Comparison of ENCODE assay signal across 20 cellular contexts in the genomic region with DNA sequence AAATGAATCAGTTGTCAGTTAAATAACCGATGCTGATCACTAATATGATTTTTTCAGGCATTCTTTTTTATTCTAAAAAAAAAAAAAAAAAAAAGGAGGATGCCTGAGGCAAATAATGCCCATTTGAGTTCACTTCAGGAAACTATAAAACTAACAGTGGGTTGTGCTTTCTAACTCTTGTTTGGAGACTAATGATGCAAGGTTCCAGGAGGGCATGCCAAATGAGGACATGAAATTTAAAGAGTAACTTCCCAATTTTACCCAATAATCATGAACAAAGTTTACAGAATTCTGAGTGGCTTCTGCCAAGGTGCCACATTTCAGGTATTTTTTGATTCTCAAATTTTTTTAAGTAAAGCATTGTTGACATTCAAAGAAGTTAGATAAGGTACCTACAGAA. TPM values are rescaled to one million over a fixed set of nuclear protein-coding genes. Genes with fewer than 3 reads are reported as not detected.
DNase-seq lines count a peak whose midpoint lies in the region; ATAC-seq and TF ChIP-seq lines count a peak whose summit lies in the region.
"Had no signal": no experiment of that assay in that cellular context is flagged by ENCODE, and none has a peak within 500 bp of the region (broad histone marks: within the 10 kb centered on the region; RNA-seq: fewer than 3 reads in every experiment).

No MANE protein-coding gene starts in this region.

- no peak overlapping the region for H3K4me3 ChIP-seq in mammary epithelial cell (replicated peaks in 1 of 3; ENCODE audit: insufficient read depth in 1 of 3, low read depth in 2 of 3, low read length in 3 of 3)
- H3K4me3 ChIP-seq in heart left ventricle: no peak overlapping the region
- H3K4me3 ChIP-seq: GM12878, GM23248, HAP-1 had no signal

- no peaks in the 10 kb centered on the region for H4K20me1 ChIP-seq in mammary epithelial cell (ENCODE audit: insufficient read depth, low read length)

- CTCF ChIA-PET in MCF 10A (lab: Yijun Ruan, JAX): interaction anchor here (0.7 to 1.2 kb wide), 2 partner anchors 10 to 19 kb away, joined by 4 to 5 read pairs; no protein-coding TSS in a partner anchor
- CTCF ChIA-PET in mammary epithelial cell (lab: Charles Lee; ENCODE audit: low non-redundant PET): no interaction called here

- BruUV-seq in MCF 10A (replicated peaks; lab: Mats Ljungman, UMichigan) (no TSS peak), mammary epithelial cell (replicated peaks; lab: Mats Ljungman, UMichigan) (no TSS peak)

- 54% methylated on average over 1 of the region's 1 CpG for WGBS in mammary epithelial cell (ENCODE audit: low coverage, missing lambda C conversion rate)
- WGBS in heart left ventricle, 4 donors: 91 to 99% (median 96%) methylated on average over 1 of the region's 1 CpG

- H3K4me1 Mint-ChIP-seq in MCF 10A (ENCODE audit: insufficient read depth, unreplicated experiment): no peaks in the 10 kb centered on the region
- H3K4me1 Mint-ChIP-seq: CD8-positive, alpha-beta memory T cell had no signal

- H3K27me3 ChIP-seq in mammary epithelial cell (ENCODE audit: insufficient read depth, low read length) (no peaks in the 10 kb centered on the region), heart left ventricle (no peaks in the 10 kb centered on the region)
- H3K27me3 ChIP-seq: BE2C had no signal

- H3K36me3 ChIP-seq in mammary epithelial cell (ENCODE audit: insufficient read depth, low read length): peaks cover 39% of the 10 kb centered on the region
- peaks cover 0 to 100% (median 96%) of the 10 kb centered on the region in 9 donors for H3K36me3 ChIP-seq in heart left ventricle

- H2AFZ ChIP-seq in mammary epithelial cell (ENCODE audit: low read depth, low read length): no peak overlapping the region
- H2AFZ ChIP-seq: GM23248 had no signal

- no peak for TF ChIP-seq POLR2A in heart left ventricle (IDR thresholded peaks at IDR 0.05)

- H3K27ac ChIP-seq in mammary epithelial cell (ENCODE audit: insufficient read depth, low read depth, low read length) (no peak overlapping the region), VCaP (peak overlapping the region; percentile 70), heart left ventricle (no peak overlapping the region)
- H3K27ac ChIP-seq: GM23248 had no signal

- ATAC-seq in GM18870 (IDR thresholded peaks at IDR 0.05; ENCODE audit: unreplicated experiment) (no peak), heart left ventricle (no peak), GM19467 (IDR thresholded peaks at IDR 0.05; ENCODE audit: unreplicated experiment) (no peak)
- ATAC-seq: GM12878 had no signal

- dilution Hi-C loops in mammary epithelial cell (cut with HindIII; ENCODE audit: low sequenced_read_pairs): no loop called here

- in situ Hi-C loops in mammary epithelial cell (cut with MboI; ENCODE audit: low sequenced_read_pairs in 2 of 2): no loop called here

- no peaks in the 10 kb centered on the region for H3K79me2 ChIP-seq in mammary epithelial cell (ENCODE audit: insufficient read depth, low read length)

- H3K4me2 ChIP-seq in mammary epithelial cell (ENCODE audit: insufficient read depth, low read depth, low read length): no peak overlapping the region

- intact Hi-C loops in MCF 10A (cut with micrococcal nuclease): no loop called here
- intact Hi-C loops in mammary epithelial cell (cut with micrococcal nuclease): no loop called here
- intact Hi-C loops in heart left ventricle (cut with DNase I): no loop called here

- H3K27ac Mint-ChIP-seq in MCF 10A (ENCODE audit: low read depth, unreplicated experiment): peak overlapping the region; percentile 41
- H3K27ac Mint-ChIP-seq: CD4-positive, CD25-positive, alpha-beta regulatory T cell had no signal

- no peak overlapping the region for H3K9ac ChIP-seq in mammary epithelial cell (ENCODE audit: insufficient read depth, low read length)
- H3K9ac ChIP-seq: GM23248 had no signal

- no peaks in the 10 kb centered on the region for H3K9me3 Mint-ChIP-seq in MCF 10A (ENCODE audit: unreplicated experiment)
- H3K9me3 Mint-ChIP-seq: CD4-positive, CD25-positive, alpha-beta regulatory T cell; CD8-positive, alpha-beta memory T cell had no signal

- DNase-seq in MCF 10A (ENCODE audit: unreplicated experiment) (no peak), mammary epithelial cell (no peak), NCI-H69 (lab: John Stamatoyannopoulos, UW) (peak; percentile 29), heart left ventricle (no peak)
- DNase-seq: ACHN; BE2C; C1 segment of cervical spinal cord; CD4-positive, CD25-positive, alpha-beta regulatory T cell; CD8-positive, alpha-beta memory T cell; COR-L47; DMS 273 treated with DMSO at 0.1 percent for 48 hours; DMS53; DND-41; EL; GM23248 had no signal

- H3K4me1 ChIP-seq in mammary epithelial cell (ENCODE audit: insufficient read depth, low read length): no peaks in the 10 kb centered on the region
- no peaks in the 10 kb centered on the region for H3K4me1 ChIP-seq in heart left ventricle
- H3K4me1 ChIP-seq: BE2C had no signal

- TF ChIP-seq CTCF in MCF 10A (IDR thresholded peaks at IDR 0.05; ENCODE audit: unreplicated experiment) (no peak), mammary epithelial cell (conservative IDR thresholded peaks at IDR 0.05 in 1 of 2, IDR thresholded peaks at IDR 0.05 in 1 of 2; ENCODE audit: extremely low read depth in 1 of 2, insufficient read depth in 1 of 2, low read depth in 1 of 2, low read length in 2 of 2) (no peak), VCaP (conservative IDR thresholded peaks at IDR 0.05) (no peak), heart left ventricle (IDR thresholded peaks at IDR 0.05) (no peak)

- peaks cover 86% of the 10 kb centered on the region for H3K36me3 Mint-ChIP-seq in MCF 10A (ENCODE audit: insufficient read depth, unreplicated experiment)

- no peak overlapping the region for H3K4me3 Mint-ChIP-seq in MCF 10A (ENCODE audit: unreplicated experiment)
- H3K4me3 Mint-ChIP-seq: CD4-positive, CD25-positive, alpha-beta regulatory T cell; CD8-positive, alpha-beta memory T cell had no signal

- H3K27me3 Mint-ChIP-seq in MCF 10A (ENCODE audit: insufficient read depth, unreplicated experiment): no peaks in the 10 kb centered on the region
- H3K27me3 Mint-ChIP-seq: CD4-positive, CD25-positive, alpha-beta regulatory T cell; CD8-positive, alpha-beta memory T cell had no signal

- H3K9me3 ChIP-seq in mammary epithelial cell (replicated peaks; ENCODE audit: insufficient read depth, low read length) (no peaks in the 10 kb centered on the region), heart left ventricle (no peaks in the 10 kb centered on the region)
- H3K9me3 ChIP-seq: BE2C, HAP-1 had no signal

- POLR2A ChIA-PET in MCF 10A (lab: Yijun Ruan, JAX): no interaction called here

RNA-seq across cellular contexts. Expression of a gene that starts 41.0 kb away (rescaled TPM):
- total RNA-seq in MCF 10A (2022) (49.8 and 54.5 TPM in 2 replicates), mammary epithelial cell (10 to 100 TPM; 20.7 to 24.6 TPM), heart left ventricle (10 to 100 TPM; 10.3 to 16.5 (median 12.4) TPM)
- polyA plus RNA-seq in mammary epithelial cell (14.7 TPM), heart left ventricle (1 to 10 TPM; 2.8 to 6.4 TPM)
- polyA minus RNA-seq in mammary epithelial cell: 48.6 TPM
